ENCODE assay signal across 27 cellular contexts in the genomic region with DNA sequence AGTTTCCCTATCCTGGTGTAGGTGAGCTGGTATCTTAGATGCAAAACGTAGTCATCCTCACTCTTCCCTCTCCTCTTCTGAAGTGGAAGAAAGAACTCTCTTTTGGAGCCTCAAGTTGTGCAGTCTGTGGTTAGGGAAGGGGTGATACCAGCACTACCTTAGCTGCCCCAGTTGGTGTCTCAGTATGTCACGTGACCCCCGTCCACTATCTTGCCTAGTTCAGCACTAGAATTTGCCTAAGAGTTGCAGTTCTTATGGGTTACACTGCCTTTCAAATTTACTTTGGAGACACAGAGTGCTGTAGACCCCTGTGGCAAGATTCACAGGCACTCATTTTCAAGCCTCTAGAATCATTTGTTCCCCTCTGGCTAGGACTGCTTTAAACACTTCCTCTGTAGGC.
"Had no signal": no experiment of that assay in that cellular context is flagged by ENCODE, and none has a peak within 500 bp of the region (broad histone marks: within the 10 kb centered on the region; RNA-seq: fewer than 3 reads in every experiment).

No MANE protein-coding gene starts in this region.

- H3K27me3 ChIP-seq: stomach, suprapubic skin, testis, thyroid gland, tibial artery, tibial nerve, transverse colon, upper lobe of left lung, upper lobe of right lung, uterus, vagina had no signal

- ATAC-seq: stimulated activated effector memory CD8-positive, alpha-beta T cell treated with anti-CD3 and anti-CD28 coated beads, Interleukin-12 subunit alpha, Interleukin-12 subunit beta, amount 100 ng/mL, for 72 hours; stimulated activated memory B cell treated with anti-CD40 and anti-IgM and Interleukin-4, amounts not matched to agents 10 μg/mL and 1 μg/mL and 100 μg/mL, for 72 hours; stimulated activated naive B cell treated with anti-CD40 and anti-IgM and Interleukin-4, amounts not matched to agents 10 μg/mL and 1 μg/mL and 100 μg/mL, for 72 hours; stimulated activated naive CD8-positive, alpha-beta T cell treated with anti-CD3 and anti-CD28 coated beads, Interleukin-15, amount 100 ng/mL, for 72 hours; stimulated activated naive CD8-positive, alpha-beta T cell treated with anti-CD3 and anti-CD28 coated beads, Interleukin-15, Interleukin-2, amounts not matched to agents 100 U/mL and 50 U/mL, for 24 hours; upper lobe of right lung had no signal

- DNase-seq: stimulated activated CD4-positive, alpha-beta T cell treated with anti-CD3 and anti-CD28 coated beads, Interleukin-2, amount 100 ng/mL, for 48 hours; stimulated activated CD4-positive, alpha-beta T cell treated with anti-CD3 and anti-CD28 coated beads, Interleukin-4, amount 100 ng/mL, for 1 hour; stimulated activated CD4-positive, alpha-beta T cell treated with anti-CD3 and anti-CD28 coated beads, Interleukin-4, amount 100 ng/mL, for 24 hours; stimulated activated CD4-positive, alpha-beta T cell treated with anti-CD3 and anti-CD28 coated beads, Interleukin-4, amount 100 ng/mL, for 4 hours; stimulated activated CD8-positive, alpha-beta memory T cell treated with anti-CD3 and anti-CD28 coated beads, Interleukin-4, amount 100 ng/mL, for 48 hours; stimulated activated naive B cell treated with anti-CD40 and anti-IgM and Interleukin-4, amounts not matched to agents 10 μg/mL and 1 μg/mL and 100 μg/mL, for 72 hours; stimulated activated naive CD4-positive, alpha-beta T cell; stimulated activated naive CD4-positive, alpha-beta T cell treated with Interleukin-2 at 50 U/mL for 16 hours; stimulated activated naive CD8-positive, alpha-beta T cell treated with anti-CD3 and anti-CD28 coated beads, Interleukin-15, amount 100 ng/mL, for 72 hours; stimulated activated naive CD8-positive, alpha-beta T cell treated with anti-CD3 and anti-CD28 coated beads, Interleukin-15, Interleukin-2, amounts not matched to agents 100 U/mL and 50 U/mL, for 24 hours; stomach; substantia nigra; testis; thyroid gland; tibial artery; transverse colon; trophoblast cell; upper lobe of left lung; upper lobe of right lung; uterus had no signal

- H3K9me3 ChIP-seq: suprapubic skin, testis, thoracic aorta, thyroid gland, transverse colon, upper lobe of right lung, uterus, vagina had no signal

- FAIRE-seq: urothelium cell line had no signal

- H3K4me3 ChIP-seq: stomach, suprapubic skin, testis, thoracic aorta, thyroid gland, tibial artery, tibial nerve, transverse colon, upper lobe of left lung, upper lobe of right lung, uterus, vagina had no signal

- H3K27ac ChIP-seq: stomach, suprapubic skin, testis, thoracic aorta, thyroid gland, tibial artery, tibial nerve, transverse colon, upper lobe of left lung, upper lobe of right lung, uterus, vagina had no signal

- H3K4me1 ChIP-seq: stomach, suprapubic skin, testis, thyroid gland, tibial artery, tibial nerve, transverse colon, upper lobe of left lung, upper lobe of right lung, uterus, vagina had no signal

- H3K36me3 ChIP-seq: stomach, suprapubic skin, thoracic aorta, thyroid gland, tibial artery, tibial nerve, transverse colon, upper lobe of left lung, upper lobe of right lung, uterus, vagina had no signal
